28 cellular contexts compared by ENCODE assay signal in genomic region chr7:14045651-14046050, GRCh38. TPM values are rescaled to one million over a fixed set of nuclear protein-coding genes. Genes with fewer than 3 reads are reported as not detected.
"Had no signal": no experiment of that assay in that cellular context is flagged by ENCODE, and none has a peak within 500 bp of the region (broad histone marks: within the 10 kb centered on the region; RNA-seq: fewer than 3 reads in every experiment).

No MANE protein-coding gene starts in this region.

- H3K4me3 ChIP-seq: coronary artery, dorsolateral prefrontal cortex, esophagus squamous epithelium, gastroesophageal sphincter, heart left ventricle, hepatocyte, left lung, lower lobe of right lung had no signal

- H3K4me2 ChIP-seq: hepatocyte had no signal

- FAIRE-seq: colon, endothelial cell of umbilical vein, frontal cortex had no signal

- H3K4me1 ChIP-seq: esophagus squamous epithelium, gastroesophageal sphincter, heart left ventricle, left lung, lower lobe of right lung had no signal

- H3K9me3 ChIP-seq: esophagus squamous epithelium, gastroesophageal sphincter, lower lobe of right lung had no signal

- H3K27me3 Mint-ChIP-seq: memory B cell; naive thymus-derived CD4-positive, alpha-beta T cell had no signal

- H3K36me3 Mint-ChIP-seq: memory B cell, natural killer cell had no signal

- H3K27ac ChIP-seq: coronary artery, dorsolateral prefrontal cortex, epithelial cell of prostate, esophagus squamous epithelium, gastroesophageal sphincter, heart left ventricle, hepatocyte, left lung, lower lobe of right lung had no signal

- H3K79me2 ChIP-seq: hepatocyte had no signal

- H3K4me1 Mint-ChIP-seq: immature natural killer cell; memory B cell; naive thymus-derived CD4-positive, alpha-beta T cell; natural killer cell had no signal

- H2AFZ ChIP-seq: hepatocyte had no signal

- H3K27me3 ChIP-seq: dorsolateral prefrontal cortex, esophagus squamous epithelium, gastroesophageal sphincter, heart left ventricle, hepatocyte, left lung had no signal

- ATAC-seq: esophagus mucosa; gastroesophageal sphincter; heart left ventricle; left cardiac atrium; left lung; left ventricle myocardium superior; lower lobe of right lung; naive thymus-derived CD4-positive, alpha-beta T cell; natural killer cell had no signal

- H3K36me3 ChIP-seq: esophagus squamous epithelium, gastroesophageal sphincter, heart left ventricle, left lung, lower lobe of right lung had no signal

- DNase-seq: dermis blood vessel endothelial cell; dorsolateral prefrontal cortex; effector CD4-positive, alpha-beta T cell; effector memory CD4-positive, alpha-beta T cell; erythroblast; esophagus squamous epithelium; foreskin fibroblast; heart left ventricle; hypothalamus; immature natural killer cell; islet precursor cell; left cardiac atrium; left lung; left ventricle myocardium superior; lower lobe of right lung; mesendoderm; midbrain; naive thymus-derived CD4-positive, alpha-beta T cell; natural killer cell had no signal

- H3K27ac Mint-ChIP-seq: immature natural killer cell; memory B cell; naive thymus-derived CD4-positive, alpha-beta T cell; natural killer cell had no signal

- H3K4me3 Mint-ChIP-seq: immature natural killer cell; memory B cell; naive thymus-derived CD4-positive, alpha-beta T cell; natural killer cell had no signal

RNA-seq across cellular contexts. Expression of gene ETV1, which starts 56.2 kb away (rescaled TPM):
- polyA plus RNA-seq: immature natural killer cell; naive thymus-derived CD4-positive, alpha-beta T cell had no signal
